ENCODE assay signal across 22 cellular contexts in genomic region chr7:676246-676971, GRCh38. TPM values are rescaled to one million over a fixed set of nuclear protein-coding genes. Genes with fewer than 3 reads are reported as not detected.
DNase-seq lines count a peak whose midpoint lies in the region; ATAC-seq, FAIRE-seq and TF ChIP-seq lines count a peak whose summit lies in the region.
"Had no signal": no experiment of that assay in that cellular context is flagged by ENCODE, and none has a peak within 500 bp of the region (broad histone marks: within the 10 kb centered on the region; RNA-seq: fewer than 3 reads in every experiment).

No MANE protein-coding gene starts in this region.

- H3K36me3 ChIP-seq in CD4-positive, CD25-positive, alpha-beta regulatory T cell (ENCODE audit: control insufficient read depth, insufficient read depth, low read length), result peaks cover 4% of the 10 kb centered on the region
- peaks cover 0 to 53% (median 19%) of the 10 kb centered on the region in 6 donors for H3K36me3 ChIP-seq in spleen
- H3K36me3 ChIP-seq: HAP-1 had no signal

- H3K4me1 Mint-ChIP-seq in CD4-positive, CD25-positive, alpha-beta regulatory T cell, result no peaks in the 10 kb centered on the region
- H3K4me1 Mint-ChIP-seq in activated T-helper 17 cell treated with anti-CD3 and anti-CD28 coated beads, Interleukin-2, amount 50 U/mL, for 72 hours, result peaks cover 8% of the 10 kb centered on the region
- H3K4me1 Mint-ChIP-seq: IgD-negative memory B cell had no signal

- no peak overlapping the region for H3K4me3 ChIP-seq in CD4-positive, CD25-positive, alpha-beta regulatory T cell (ENCODE audit: low read depth, low read length)
- H3K4me3 ChIP-seq in spleen, result no peak overlapping the region
- H3K4me3 ChIP-seq: A549, HAP-1 had no signal

- no peak overlapping the region for H3K4me3 Mint-ChIP-seq in CD4-positive, CD25-positive, alpha-beta regulatory T cell
- H3K4me3 Mint-ChIP-seq in activated T-helper 17 cell treated with anti-CD3 and anti-CD28 coated beads, Interleukin-2, amount 50 U/mL, for 72 hours, result no peak overlapping the region
- H3K4me3 Mint-ChIP-seq: IgD-negative memory B cell had no signal

- no peak for TF ChIP-seq CTCF in spleen (IDR thresholded peaks at IDR 0.05 in 8 of 11, conservative IDR thresholded peaks at IDR 0.05 in 3 of 11)
- TF ChIP-seq CTCF in D721Med (IDR thresholded peaks at IDR 0.05; ENCODE audit: insufficient read depth, missing control alignments), result no peak

- peaks cover 27% of the 10 kb centered on the region for H3K36me3 Mint-ChIP-seq in CD4-positive, CD25-positive, alpha-beta regulatory T cell
- H3K36me3 Mint-ChIP-seq in activated T-helper 17 cell treated with anti-CD3 and anti-CD28 coated beads, Interleukin-2, amount 50 U/mL, for 72 hours (ENCODE audit: low read depth), result peaks cover 16% of the 10 kb centered on the region

- H3K27me3 Mint-ChIP-seq in CD4-positive, CD25-positive, alpha-beta regulatory T cell, result no peaks in the 10 kb centered on the region
- H3K27me3 Mint-ChIP-seq in activated T-helper 17 cell treated with anti-CD3 and anti-CD28 coated beads, Interleukin-2, amount 50 U/mL, for 72 hours, result no peaks in the 10 kb centered on the region
- H3K27me3 Mint-ChIP-seq: IgD-negative memory B cell had no signal

- 94 to 97% (median 95%) methylated on average over 28 to 40 of the region's 40 CpGs for WGBS in spleen, 5 donors

- no peaks in the 10 kb centered on the region for H3K9me3 ChIP-seq in CD4-positive, CD25-positive, alpha-beta regulatory T cell (ENCODE audit: control insufficient read depth in 2 of 2, low read length in 2 of 2)
- peaks cover 0 to 15% (median 0%) of the 10 kb centered on the region in 8 donors for H3K9me3 ChIP-seq in spleen
- H3K9me3 ChIP-seq: A549, HAP-1 had no signal

- DNase-seq in CD4-positive, CD25-positive, alpha-beta regulatory T cell, result no peak
- peak; percentile 27 to 93 (median 76) for DNase-seq in head of caudate nucleus
- peak; percentile 43 for DNase-seq in occipital lobe (lab: John Stamatoyannopoulos, UW)
- DNase-seq in spleen, result peak; percentile 41
- no peak for DNase-seq in cerebellum (ENCODE audit: low spot score)
- DNase-seq in D721Med (ENCODE audit: insufficient read length, low spot score), result no peak
- DNase-seq in NCI-H748 treated with DMSO at 0.1 percent for 48 hours (lab: John Stamatoyannopoulos, UW), result no peak
- DNase-seq: DMS79 treated with DMSO at 0.1 percent for 48 hours, Karpas-422, NCI-H1092, NCI-H1436 treated with DMSO at 0.1 percent for 48 hours, NCI-H2029, NCI-H345, NCI-H524 treated with DMSO at 0.1 percent for 48 hours, PC-3, RPMI8226, SIG-M5 had no signal

- no peaks in the 10 kb centered on the region for H3K27me3 ChIP-seq in CD4-positive, CD25-positive, alpha-beta regulatory T cell (ENCODE audit: control insufficient read depth, insufficient read depth, low read length)
- H3K27me3 ChIP-seq in spleen (replicated peaks in 1 of 7), result no peaks in the 10 kb centered on the region

- H3K4me1 ChIP-seq in CD4-positive, CD25-positive, alpha-beta regulatory T cell (ENCODE audit: control insufficient read depth, insufficient read depth, low read length, poor library complexity, severe bottlenecking), result no peaks in the 10 kb centered on the region
- H3K4me1 ChIP-seq in spleen, result no peaks in the 10 kb centered on the region
- H3K4me1 ChIP-seq: A549, HAP-1 had no signal

- no peak for ATAC-seq in CD4-positive, CD25-positive, alpha-beta regulatory T cell (ENCODE audit: low read depth in 2 of 2)
- no peak for ATAC-seq in activated T-helper 17 cell treated with anti-CD3 and anti-CD28 coated beads, Interleukin-2, amount 50 U/mL, for 72 hours (replicated peaks)
- ATAC-seq: A549, PC-3 had no signal

- no peak for TF ChIP-seq POLR2A in spleen (IDR thresholded peaks at IDR 0.05)

- intact Hi-C loops in head of caudate nucleus (cut with DNase I) (no loop called here), spleen (cut with DNase I; ENCODE audit: low total_unique reads) (no loop called here)

- H3K9me3 Mint-ChIP-seq in CD4-positive, CD25-positive, alpha-beta regulatory T cell, result peaks cover 0 to 2% (median 0%) of the 10 kb centered on the region in 7 donors
- no peaks in the 10 kb centered on the region for H3K9me3 Mint-ChIP-seq in activated T-helper 17 cell treated with anti-CD3 and anti-CD28 coated beads, Interleukin-2, amount 50 U/mL, for 72 hours

- no peak for FAIRE-seq in D721Med (lab: Jason Lieb, UNC)
- FAIRE-seq: A549 had no signal

- peak overlapping the region in 2 of 3 donors; percentile 38 to 62 for H3K27ac Mint-ChIP-seq in CD4-positive, CD25-positive, alpha-beta regulatory T cell
- H3K27ac Mint-ChIP-seq in activated T-helper 17 cell treated with anti-CD3 and anti-CD28 coated beads, Interleukin-2, amount 50 U/mL, for 72 hours, result no peak overlapping the region
- H3K27ac Mint-ChIP-seq: IgD-negative memory B cell had no signal

- H3K27ac ChIP-seq in CD4-positive, CD25-positive, alpha-beta regulatory T cell (ENCODE audit: insufficient read depth, low read length, poor library complexity, severe bottlenecking), result no peak overlapping the region
- no peak overlapping the region for H3K27ac ChIP-seq in spleen
- H3K27ac ChIP-seq: A549, C4-2B had no signal

RNA-seq across cellular contexts. Expression of gene DNAAF5, which starts 50.1 kb away (rescaled TPM):
- total RNA-seq in CD4-positive, CD25-positive, alpha-beta regulatory T cell, result 11.9 TPM
- 1 to 10 TPM in 3 of 4 donors, under 1 TPM in 1; 0.84 to 3.2 (median 2.0) TPM for polyA plus RNA-seq in CD4-positive, CD25-positive, alpha-beta regulatory T cell
- total RNA-seq in occipital lobe (7.0 TPM), spleen (10 to 100 TPM; 13.7 to 22.4 (median 21.2) TPM), cerebellum (13.6 TPM)
- polyA plus RNA-seq in spleen, result 1 to 10 TPM; 7.5 to 8.4 (median 7.7) TPM
- 10 to 100 TPM; 15.1 to 39.9 TPM for total RNA-seq in activated T-helper 17 cell treated with anti-CD3 and anti-CD28 coated beads, Interleukin-2, amount 50 U/mL, for 72 hours

RNA-seq across cellular contexts. Expression of gene PRKAR1B, which starts 50.7 kb away (rescaled TPM):
- 12.5 TPM for total RNA-seq in CD4-positive, CD25-positive, alpha-beta regulatory T cell
- polyA plus RNA-seq in CD4-positive, CD25-positive, alpha-beta regulatory T cell, result 1 to 10 TPM; 4.9 to 7.0 (median 6.2) TPM
- 81.9 TPM for total RNA-seq in occipital lobe
- total RNA-seq in spleen, result 10 to 100 TPM; 20.8 to 39.5 (median 23.8) TPM
- polyA plus RNA-seq in spleen, result 10 to 100 TPM in 2 of 3 donors, 1 to 10 TPM in 1; 9.9 to 30.2 (median 13.9) TPM
- total RNA-seq in cerebellum, result 41.4 TPM
- total RNA-seq in activated T-helper 17 cell treated with anti-CD3 and anti-CD28 coated beads, Interleukin-2, amount 50 U/mL, for 72 hours, result 10 to 100 TPM; 26.2 to 56.0 TPM

Comparison
In these comparisons a context has a peak if more than half of its experiments do, and no peak if none do; other contexts are left out.
1. DNase-seq: peak in head of caudate nucleus (42 of 42), occipital lobe (single experiment) and spleen (single experiment); none in CD4-positive, CD25-positive, alpha-beta regulatory T cell (0 of 3), cerebellum (single experiment), D721Med (single experiment) and NCI-H748 treated with DMSO at 0.1 percent for 48 hours (single experiment).